ENCODE assay signal across 17 cellular contexts in the genomic region with DNA sequence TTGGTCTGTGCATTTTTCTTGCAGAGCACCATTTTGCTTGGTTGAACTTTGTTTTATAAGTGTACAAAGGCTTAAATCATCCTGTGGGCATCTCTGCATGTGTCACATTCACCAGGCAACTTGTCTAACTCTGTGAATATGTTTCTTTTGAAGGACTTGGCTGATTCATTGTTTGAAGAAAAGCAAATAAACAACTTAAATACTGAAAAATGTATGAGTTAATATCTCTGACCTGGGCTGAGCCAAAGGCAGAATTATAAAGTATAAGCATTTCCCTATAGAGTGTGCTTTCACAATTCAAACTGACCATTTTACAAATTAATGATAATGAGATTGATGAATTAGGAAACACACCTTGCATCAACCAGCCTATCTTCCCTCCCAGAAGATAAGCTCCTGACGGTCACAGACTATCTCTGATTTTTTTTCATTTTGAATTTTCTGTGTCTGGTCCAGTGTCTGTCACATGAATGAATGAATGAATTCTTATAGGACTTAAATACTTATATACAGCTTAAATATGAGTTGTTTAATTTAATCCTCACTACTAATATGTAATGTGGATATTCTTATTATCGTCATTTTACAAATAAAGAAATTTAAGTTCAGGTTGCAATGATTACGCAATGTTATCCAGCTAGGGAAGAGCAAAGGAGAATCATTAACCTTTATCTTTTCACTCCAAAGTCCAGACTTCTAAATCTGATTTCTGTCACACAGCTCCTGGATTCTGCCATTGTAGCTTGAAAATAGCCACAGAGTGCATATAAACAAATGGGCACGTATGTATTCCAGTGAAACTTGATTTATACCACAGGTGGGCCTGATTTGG.
DNase-seq lines count a peak whose midpoint lies in the region; ATAC-seq and TF ChIP-seq lines count a peak whose summit lies in the region.
"Had no signal": no experiment of that assay in that cellular context is flagged by ENCODE, and none has a peak within 500 bp of the region (broad histone marks: within the 10 kb centered on the region; RNA-seq: fewer than 3 reads in every experiment).

No MANE protein-coding gene starts in this region.

- peak overlapping the region in 10 of 11 experiments; percentile 6 to 92 (median 62); a peak in 19 of 22 replicates for H3K4me2 ChIP-seq in BLaER1 treated with 17β-estradiol and CSF1 and Interleukin-3, amounts not matched to agents 10 nM and 100 nM

- in situ Hi-C loops in transverse colon (cut with MboI; ENCODE audit: low pct_ligation_motif_present in 1 of 4, low pct_unique_long_range_greater_than_20kb in 1 of 4, low sequenced_read_pairs in 3 of 4) = no loop called here
- in situ Hi-C loops in ACHN (cut with HindIII; ENCODE audit: low pct_ligation_motif_present, low pct_unique_long_range_greater_than_20kb, low sequenced_read_pairs) = no loop called here

- peaks cover 20 to 74% (median 48%) of the 10 kb centered on the region in 10 experiments for H3K4me1 ChIP-seq in BLaER1 treated with 17β-estradiol and CSF1 and Interleukin-3, amounts not matched to agents 10 nM and 100 nM
- no peaks in the 10 kb centered on the region for H3K4me1 ChIP-seq in transverse colon
- H3K4me1 ChIP-seq: parathyroid adenoma, upper lobe of left lung had no signal

- DNase-seq in NCI-H69 (lab: John Stamatoyannopoulos, UW) (peak; percentile 71), choroid plexus epithelial cell (ENCODE audit: low read depth) (peak; percentile 15), left lobe of liver (ENCODE audit: low spot score) (no peak), transverse colon (no peak), ACHN (no peak)
- DNase-seq: CD4-positive, alpha-beta memory T cell; naive B cell; stimulated activated naive CD4-positive, alpha-beta T cell; T-helper 9 cell; upper lobe of left lung had no signal

- H3K9me3 ChIP-seq in BLaER1 treated with 17β-estradiol and CSF1 and Interleukin-3, amounts not matched to agents 10 nM and 100 nM (replicated peaks in 1 of 11) = peaks cover 20 to 31% (median 29%) of the 10 kb centered on the region in 11 experiments
- no peaks in the 10 kb centered on the region for H3K9me3 ChIP-seq in transverse colon

- no peak for TF ChIP-seq POLR2A in transverse colon (IDR thresholded peaks at IDR 0.05)

- TF ChIP-seq EP300 in transverse colon (IDR thresholded peaks at IDR 0.05; ENCODE audit: low read depth) = no peak

- H3K27me3 ChIP-seq in BLaER1 treated with 17β-estradiol and CSF1 and Interleukin-3, amounts not matched to agents 10 nM and 100 nM = no peaks in the 10 kb centered on the region
- no peaks in the 10 kb centered on the region for H3K27me3 ChIP-seq in transverse colon
- H3K27me3 ChIP-seq: upper lobe of left lung had no signal

- H4K20me1 ChIP-seq in BLaER1 treated with 17β-estradiol and CSF1 and Interleukin-3, amounts not matched to agents 10 nM and 100 nM = no peaks in the 10 kb centered on the region

- H3K36me3 ChIP-seq in BLaER1 treated with 17β-estradiol and CSF1 and Interleukin-3, amounts not matched to agents 10 nM and 100 nM = peaks cover 0 to 13% (median 0%) of the 10 kb centered on the region in 11 experiments; a peak in 5 of 22 replicates
- H3K36me3 ChIP-seq in transverse colon = no peaks in the 10 kb centered on the region
- H3K36me3 ChIP-seq: upper lobe of left lung had no signal

- peak overlapping the region in 1 of 10 experiments; percentile 32; a peak in 1 of 20 replicates for H3K4me3 ChIP-seq in BLaER1 treated with 17β-estradiol and CSF1 and Interleukin-3, amounts not matched to agents 10 nM and 100 nM
- H3K4me3 ChIP-seq in choroid plexus epithelial cell (ENCODE audit: low read depth, low read length) = no peak overlapping the region
- H3K4me3 ChIP-seq in transverse colon = no peak overlapping the region
- H3K4me3 ChIP-seq: lung, SK-N-MC, upper lobe of left lung had no signal

- intact Hi-C loops in transverse colon (cut with DNase I; ENCODE audit: low total_unique reads) = no loop called here

- TF ChIP-seq CTCF in choroid plexus epithelial cell (conservative IDR thresholded peaks at IDR 0.05; ENCODE audit: low read depth, low read length) = no peak
- no peak for TF ChIP-seq CTCF in transverse colon (IDR thresholded peaks at IDR 0.05)

- ATAC-seq in left lobe of liver (peak; percentile 64), HG03095 (IDR thresholded peaks at IDR 0.05; ENCODE audit: unreplicated experiment) (no peak), GM18907 (IDR thresholded peaks at IDR 0.05; ENCODE audit: unreplicated experiment) (no peak)
- ATAC-seq: activated CD4-positive, CD25-positive, alpha-beta regulatory T cell treated with anti-CD3 and anti-CD28 coated beads, Interleukin-2, amount 50 U/mL, for 24 hours had no signal

- no peak overlapping the region for H3K9ac ChIP-seq in BLaER1 treated with 17β-estradiol and CSF1 and Interleukin-3, amounts not matched to agents 10 nM and 100 nM
- H3K9ac ChIP-seq: parathyroid adenoma had no signal

- 73 to 75% methylated on average over 4 of the region's 4 CpGs for WGBS in transverse colon (ENCODE audit: low coverage in 1 of 2), 2 donors

- no peak overlapping the region; a peak in 1 of 22 replicates for H3K27ac ChIP-seq in BLaER1 treated with 17β-estradiol and CSF1 and Interleukin-3, amounts not matched to agents 10 nM and 100 nM
- H3K27ac ChIP-seq in transverse colon = no peak overlapping the region
- H3K27ac ChIP-seq: parathyroid adenoma, SK-N-MC, upper lobe of left lung had no signal

Comparison
In these comparisons a context has a peak if more than half of its experiments do, and no peak if none do; other contexts are left out.
1. DNase-seq: peak in NCI-H69 (single experiment) and choroid plexus epithelial cell (single experiment); none in left lobe of liver (single experiment), transverse colon (single experiment) and ACHN (single experiment).